ENCODE assay signal across 18 cellular contexts in genomic region chr3:120077726-120078125, GRCh38. TPM values are rescaled to one million over a fixed set of nuclear protein-coding genes. Genes with fewer than 3 reads are reported as not detected.
DNase-seq lines count a peak whose midpoint lies in the region; ATAC-seq and TF ChIP-seq lines count a peak whose summit lies in the region.
"Had no signal": no experiment of that assay in that cellular context is flagged by ENCODE, and none has a peak within 500 bp of the region (broad histone marks: within the 10 kb centered on the region; RNA-seq: fewer than 3 reads in every experiment).

No MANE protein-coding gene starts in this region.

- H3K9me3 ChIP-seq in adipocyte (ENCODE audit: control insufficient read depth, low read length), result no peaks in the 10 kb centered on the region
- no peaks in the 10 kb centered on the region for H3K9me3 ChIP-seq in mesenchymal stem cell (ENCODE audit: control insufficient read depth, low read length)
- H3K9me3 ChIP-seq: BLaER1, SJCRH30 had no signal

- no peak overlapping the region for H3K23ac ChIP-seq in mesenchymal stem cell (ENCODE audit: low read length in 2 of 2)

- no peak overlapping the region for H3K4me2 ChIP-seq in mesenchymal stem cell (ENCODE audit: low read length, poor library complexity, severe bottlenecking)
- H3K4me2 ChIP-seq: BLaER1 had no signal

- no peak overlapping the region for H4K91ac ChIP-seq in mesenchymal stem cell (ENCODE audit: low read length)

- no peak overlapping the region for H3K4ac ChIP-seq in mesenchymal stem cell (ENCODE audit: low read depth in 1 of 2, low read length in 2 of 2)

- ATAC-seq in HG03469 (IDR thresholded peaks at IDR 0.05; ENCODE audit: unreplicated experiment), result no peak
- ATAC-seq in Right ventricle myocardium superior (ENCODE audit: poor library complexity), result no peak
- ATAC-seq: PC-3 had no signal

- no peak overlapping the region for H2BK120ac ChIP-seq in mesenchymal stem cell (ENCODE audit: low read depth, low read length)

- WGBS in mesenchymal stem cell, result 98% methylated on average over 2 of the region's 2 CpGs

- no peak overlapping the region for H2AK5ac ChIP-seq in mesenchymal stem cell (ENCODE audit: low read length, severe bottlenecking)

- no peaks in the 10 kb centered on the region for H3K79me1 ChIP-seq in mesenchymal stem cell (replicated peaks; ENCODE audit: low read length, poor library complexity, severe bottlenecking)

- CTCF ChIA-PET in BJ (lab: Yijun Ruan, JAX), result no interaction called here

- peak; percentile 14 for DNase-seq in BJ (ENCODE audit: low read depth)
- DNase-seq in GM04503 (ENCODE audit: low read depth), result peak; percentile 39
- DNase-seq in adipocyte (ENCODE audit: low read depth), result peak; percentile 60
- DNase-seq in mesenchymal stem cell, result no peak
- DNase-seq in activated CD4-positive, alpha-beta T cell treated with anti-CD3 and anti-CD28 coated beads for 4 hours, result no peak
- DNase-seq in Right ventricle myocardium superior, result no peak
- DNase-seq in stimulated activated CD4-positive, alpha-beta T cell treated with anti-CD3 and anti-CD28 coated beads, Interleukin-4, amount 100 ng/mL, for 1 hour, result no peak
- DNase-seq: ACHN, H9, NCI-H1436, NCI-H2029, NCI-H2171, NCI-H446 treated with DMSO at 0.1 percent for 48 hours, NCI-H774, PC-3, SJCRH30 had no signal

- H3K14ac ChIP-seq in mesenchymal stem cell (ENCODE audit: low read length in 2 of 2), result no peak overlapping the region

- POLR2A ChIA-PET in BJ (lab: Charles Lee), result interaction anchor here (0.6 kb wide), 1 partner anchor 397 kb away, joined by 3 read pairs; no protein-coding TSS in a partner anchor

- intact Hi-C loops in Right ventricle myocardium superior (cut with DNase I), result no loop called here

- H4K8ac ChIP-seq in mesenchymal stem cell (ENCODE audit: low read length), result no peak overlapping the region

- H3K18ac ChIP-seq in mesenchymal stem cell (ENCODE audit: low read depth in 1 of 2, low read length in 2 of 2), result no peak overlapping the region

- no peak overlapping the region for H2BK15ac ChIP-seq in mesenchymal stem cell (ENCODE audit: low read depth, poor library complexity, severe bottlenecking)

- H3K9ac ChIP-seq in adipocyte (ENCODE audit: low read length) (no peak overlapping the region), mesenchymal stem cell (ENCODE audit: low read length) (peak overlapping the region; percentile 59)
- H3K9ac ChIP-seq: BLaER1 had no signal

- H3K27ac ChIP-seq in mesenchymal stem cell (ENCODE audit: low read length, poor library complexity, severe bottlenecking), result no peak overlapping the region
- H3K27ac ChIP-seq: BLaER1, SJCRH30 had no signal

- no peak overlapping the region for H2BK12ac ChIP-seq in mesenchymal stem cell (ENCODE audit: low read length in 2 of 2)

- no peaks in the 10 kb centered on the region for H3K27me3 ChIP-seq in BJ (ENCODE audit: control insufficient read depth, insufficient read depth, low read length)
- no peaks in the 10 kb centered on the region for H3K27me3 ChIP-seq in adipocyte (replicated peaks; ENCODE audit: control insufficient read depth, insufficient read depth, low read length)
- H3K27me3 ChIP-seq in mesenchymal stem cell (ENCODE audit: control insufficient read depth in 1 of 2, insufficient read depth in 1 of 2, low read length in 2 of 2), result no peaks in the 10 kb centered on the region
- H3K27me3 ChIP-seq: BLaER1, SJCRH30 had no signal

- no peak overlapping the region for H3K4me3 ChIP-seq in BJ (ENCODE audit: low read depth, low read length)
- no peak overlapping the region for H3K4me3 ChIP-seq in adipocyte (ENCODE audit: low read length)
- no peak overlapping the region for H3K4me3 ChIP-seq in mesenchymal stem cell (ENCODE audit: insufficient read depth in 1 of 2, low read depth in 1 of 2, low read length in 2 of 2)
- H3K4me3 ChIP-seq: BLaER1, SJCRH30 had no signal

- H3K36me3 ChIP-seq in BJ (ENCODE audit: control insufficient read depth, insufficient read depth, low read length) (no peaks in the 10 kb centered on the region), adipocyte (ENCODE audit: control insufficient read depth, insufficient read depth, low read length, severe bottlenecking) (no peaks in the 10 kb centered on the region), mesenchymal stem cell (ENCODE audit: control insufficient read depth in 1 of 2, insufficient read depth in 2 of 2, low read depth in 1 of 2, low read length in 2 of 2) (peaks cover 0 to 3% of the 10 kb centered on the region in 2 experiments)
- H3K36me3 ChIP-seq: BLaER1 had no signal

- no peak for TF ChIP-seq CTCF in BJ (IDR thresholded peaks at IDR 0.05; ENCODE audit: insufficient read depth, low read depth, low read length)

- H2BK5ac ChIP-seq in mesenchymal stem cell (ENCODE audit: low read depth, low read length, poor library complexity, severe bottlenecking), result no peak overlapping the region

- no peak overlapping the region for H2AFZ ChIP-seq in mesenchymal stem cell (ENCODE audit: low read depth, low read length)

- H3K4me1 ChIP-seq in adipocyte (ENCODE audit: control insufficient read depth, insufficient read depth, low read length), result peaks cover 13% of the 10 kb centered on the region
- H3K4me1 ChIP-seq in mesenchymal stem cell (ENCODE audit: control insufficient read depth, insufficient read depth, low read depth, low read length), result no peaks in the 10 kb centered on the region
- H3K4me1 ChIP-seq: BLaER1 had no signal

RNA-seq across cellular contexts. Expression of gene GSK3B, which starts 16.5 kb away (rescaled TPM):
- 25.4 and 36.1 TPM in 2 replicates for polyA plus RNA-seq in BJ (2011; rRNA removed)
- polyA minus RNA-seq in BJ (2011; rRNA and poly(A)+ RNA removed), result 73.2 and 89.7 TPM in 2 replicates
- polyA plus RNA-seq in mesenchymal stem cell (2013, experiment 1 of 2), result 61.0 TPM
- polyA plus RNA-seq in mesenchymal stem cell (2013, experiment 2 of 2), result 59.5 TPM
- 35.0 TPM for total RNA-seq in Right ventricle myocardium superior

Comparison
In these comparisons a context has a peak if more than half of its experiments do, and no peak if none do; other contexts are left out.
1. DNase-seq: peak in BJ (single experiment), GM04503 (single experiment) and adipocyte (single experiment); none in mesenchymal stem cell (single experiment), activated CD4-positive, alpha-beta T cell treated with anti-CD3 and anti-CD28 coated beads for 4 hours (0 of 2), Right ventricle myocardium superior (single experiment) and stimulated activated CD4-positive, alpha-beta T cell treated with anti-CD3 and anti-CD28 coated beads, Interleukin-4, amount 100 ng/mL, for 1 hour (single experiment).